ENCODE assay signal across 12 cellular contexts in genomic region chr12:55908726-55909512, GRCh38. TPM values are rescaled to one million over a fixed set of nuclear protein-coding genes. Genes with fewer than 3 reads are reported as not detected.
A peak's percentile ranks its signal among the peaks of the same experiment; 100 is the strongest.
DNase-seq lines count a peak whose midpoint lies in the region; ATAC-seq and TF ChIP-seq lines count a peak whose summit lies in the region.
"Had no signal": no experiment of that assay in that cellular context is flagged by ENCODE, and none has a peak within 500 bp of the region (broad histone marks: within the 10 kb centered on the region; RNA-seq: fewer than 3 reads in every experiment).

No MANE protein-coding gene starts in this region.

- no peaks in the 10 kb centered on the region for H3K27me3 Mint-ChIP-seq in T-helper 1 cell treated with Interleukin-12 subunit alpha and Interleukin-12 subunit beta and Interleukin-4 antibody, amounts not matched to agents 30 μg/mL and 1 μg/mL, for 36 hours (ENCODE audit: low read depth)

- H3K27ac ChIP-seq in ascending aorta (peak overlapping the region; percentile 35 to 60), iPS-18a (ENCODE audit: low read length) (peak overlapping the region; percentile 27)

- no peak overlapping the region for H3K4me3 ChIP-seq in ascending aorta
- no peak overlapping the region for H3K4me3 ChIP-seq in iPS-18a (ENCODE audit: low read length)
- H3K4me3 ChIP-seq: lung, transverse colon had no signal

- peak overlapping the region; percentile 15 for H3K27ac Mint-ChIP-seq in T-helper 1 cell treated with Interleukin-12 subunit alpha and Interleukin-12 subunit beta and Interleukin-4 antibody, amounts not matched to agents 30 μg/mL and 1 μg/mL, for 36 hours
- H3K27ac Mint-ChIP-seq in stimulated activated effector memory CD8-positive, alpha-beta T cell treated with anti-CD3 and anti-CD28 coated beads, Interleukin-12 subunit alpha, Interleukin-12 subunit beta, amount 100 ng/mL, for 72 hours = peak overlapping the region; percentile 15

- H3K4me3 Mint-ChIP-seq in T-helper 1 cell treated with Interleukin-12 subunit alpha and Interleukin-12 subunit beta and Interleukin-4 antibody, amounts not matched to agents 30 μg/mL and 1 μg/mL, for 36 hours = no peak overlapping the region
- no peak overlapping the region for H3K4me3 Mint-ChIP-seq in stimulated activated effector memory CD8-positive, alpha-beta T cell treated with anti-CD3 and anti-CD28 coated beads, Interleukin-12 subunit alpha, Interleukin-12 subunit beta, amount 100 ng/mL, for 72 hours

- no peak for DNase-seq in T-helper 1 cell
- DNase-seq in ascending aorta (ENCODE audit: low spot score in 2 of 2) = no peak
- DNase-seq in stimulated activated effector memory CD8-positive, alpha-beta T cell treated with anti-CD3 and anti-CD28 coated beads, Interleukin-12 subunit alpha, Interleukin-12 subunit beta, amount 100 ng/mL, for 72 hours (ENCODE audit: low spot score in 2 of 2) = no peak
- no peak for DNase-seq in NCI-H446 treated with DMSO at 0.1 percent for 48 hours (lab: John Stamatoyannopoulos, UW)
- DNase-seq: 8988T, NCI-H1417, transverse colon had no signal

- H3K36me3 ChIP-seq in ascending aorta = peaks cover 0 to 8% of the 10 kb centered on the region in 2 donors
- peaks cover 11% of the 10 kb centered on the region for H3K36me3 ChIP-seq in iPS-18a (ENCODE audit: control insufficient read depth, low read depth, low read length)

- H3K27me3 ChIP-seq in ascending aorta = no peaks in the 10 kb centered on the region
- H3K27me3 ChIP-seq in iPS-18a (ENCODE audit: control insufficient read depth, insufficient read depth, low read length) = no peaks in the 10 kb centered on the region
- H3K27me3 ChIP-seq: transverse colon had no signal

- no peaks in the 10 kb centered on the region for H3K9me3 Mint-ChIP-seq in T-helper 1 cell treated with Interleukin-12 subunit alpha and Interleukin-12 subunit beta and Interleukin-4 antibody, amounts not matched to agents 30 μg/mL and 1 μg/mL, for 36 hours
- no peaks in the 10 kb centered on the region for H3K9me3 Mint-ChIP-seq in stimulated activated effector memory CD8-positive, alpha-beta T cell treated with anti-CD3 and anti-CD28 coated beads, Interleukin-12 subunit alpha, Interleukin-12 subunit beta, amount 100 ng/mL, for 72 hours

- no peak for ATAC-seq in stimulated activated effector memory CD8-positive, alpha-beta T cell treated with anti-CD3 and anti-CD28 coated beads, Interleukin-12 subunit alpha, Interleukin-12 subunit beta, amount 100 ng/mL, for 72 hours
- no peak for ATAC-seq in GM21619 (IDR thresholded peaks at IDR 0.05; ENCODE audit: unreplicated experiment)
- no peak for ATAC-seq in GM18519 (IDR thresholded peaks at IDR 0.05; ENCODE audit: low FRiP score, unreplicated experiment)

- no peak for TF ChIP-seq CTCF in ascending aorta (IDR thresholded peaks at IDR 0.05)

- H3K9me3 ChIP-seq in ascending aorta (no peaks in the 10 kb centered on the region), iPS-18a (ENCODE audit: control insufficient read depth, low read depth, low read length) (no peaks in the 10 kb centered on the region)
- H3K9me3 ChIP-seq: transverse colon had no signal

- peaks cover 12% of the 10 kb centered on the region for H3K36me3 Mint-ChIP-seq in T-helper 1 cell treated with Interleukin-12 subunit alpha and Interleukin-12 subunit beta and Interleukin-4 antibody, amounts not matched to agents 30 μg/mL and 1 μg/mL, for 36 hours (ENCODE audit: low read depth)
- H3K36me3 Mint-ChIP-seq in stimulated activated effector memory CD8-positive, alpha-beta T cell treated with anti-CD3 and anti-CD28 coated beads, Interleukin-12 subunit alpha, Interleukin-12 subunit beta, amount 100 ng/mL, for 72 hours = peaks cover 29% of the 10 kb centered on the region

- no peak overlapping the region for H3K9ac ChIP-seq in iPS-18a (ENCODE audit: low read length)

- intact Hi-C loops in ascending aorta (cut with DNase I) = no loop called here

- H3K4me1 Mint-ChIP-seq in T-helper 1 cell treated with Interleukin-12 subunit alpha and Interleukin-12 subunit beta and Interleukin-4 antibody, amounts not matched to agents 30 μg/mL and 1 μg/mL, for 36 hours (ENCODE audit: low read depth) = peaks cover 11% of the 10 kb centered on the region
- H3K4me1 Mint-ChIP-seq in stimulated activated effector memory CD8-positive, alpha-beta T cell treated with anti-CD3 and anti-CD28 coated beads, Interleukin-12 subunit alpha, Interleukin-12 subunit beta, amount 100 ng/mL, for 72 hours = peaks cover 10% of the 10 kb centered on the region

- peaks cover 0 to 6% of the 10 kb centered on the region in 2 donors for H3K4me1 ChIP-seq in ascending aorta
- no peaks in the 10 kb centered on the region for H3K4me1 ChIP-seq in iPS-18a (ENCODE audit: control insufficient read depth, low read depth, low read length)

RNA-seq across cellular contexts. Expression of gene PYM1, which starts 18.8 kb away (rescaled TPM):
- total RNA-seq in ascending aorta = 83.7 TPM

RNA-seq across cellular contexts. Expression of gene DGKA, which starts 22.0 kb away (rescaled TPM):
- total RNA-seq in ascending aorta = 48.6 TPM

RNA-seq across cellular contexts. Expression of gene PMEL, which starts 56.9 kb away (rescaled TPM):
- total RNA-seq in ascending aorta = not detected

RNA-seq across cellular contexts. Expression of gene CDK2, which starts 57.7 kb away (rescaled TPM):
- total RNA-seq in ascending aorta = 24.5 TPM
